8 cellular contexts compared by ENCODE assay signal in the genomic region with DNA sequence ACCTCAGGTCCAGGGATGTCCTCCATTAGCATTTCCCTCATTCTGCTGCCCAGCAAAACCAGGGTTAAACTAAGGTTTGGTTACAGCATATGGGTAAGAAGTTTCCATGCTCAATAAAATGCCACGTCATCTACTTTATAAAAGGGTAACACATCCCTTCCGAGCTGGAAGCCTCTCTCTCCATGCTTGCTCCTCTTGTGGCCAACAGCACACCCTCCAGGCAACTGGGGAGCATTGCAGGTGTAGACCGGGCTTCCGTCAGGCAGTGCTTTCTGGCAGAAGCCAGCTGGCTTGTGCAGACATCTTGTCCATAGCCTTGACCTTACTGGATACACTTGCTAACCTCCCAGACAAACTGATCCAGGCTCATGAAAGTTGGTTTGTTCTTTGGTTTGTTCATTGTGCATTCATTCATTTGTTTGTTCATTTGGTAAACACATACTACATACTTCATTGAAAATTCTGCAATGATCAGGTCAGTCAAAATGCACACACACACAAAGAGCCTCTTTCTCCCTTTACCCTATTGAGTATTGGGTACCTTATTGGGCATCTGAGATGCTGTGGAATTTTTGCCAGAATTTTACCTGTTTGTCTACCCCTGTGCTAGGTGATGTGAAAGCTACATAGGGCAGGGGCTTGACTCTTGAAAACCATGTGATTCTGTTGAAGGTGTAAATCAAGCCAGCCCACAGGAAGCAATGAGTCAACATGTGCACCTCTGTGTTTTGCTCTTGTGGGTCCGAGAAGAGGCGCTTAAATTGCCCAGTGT.
DNase-seq lines count a peak whose midpoint lies in the region; ATAC-seq and TF ChIP-seq lines count a peak whose summit lies in the region.

No MANE protein-coding gene starts in this region.

- no TSS peak for BruUV-seq in HCT116 (replicated peaks; lab: Mats Ljungman, UMichigan)

- no peak for TF ChIP-seq POLR2A in HCT116 (IDR thresholded peaks at IDR 0.05; ENCODE audit: borderline replicate concordance, extremely low read depth, insufficient read depth, insufficient read length)

- in situ Hi-C loops in astrocyte of the spinal cord (cut with HindIII; ENCODE audit: low sequenced_read_pairs): no loop called here

- H3K4me2 ChIP-seq in HCT116 (ENCODE audit: low read length): no peak overlapping the region

- DNase-seq in DMS153 (lab: John Stamatoyannopoulos, UW) (peak; percentile 52), HCT116 (ENCODE audit: low read depth, low spot score) (peak; percentile 65), NCI-H510A treated with DMSO at 0.1 percent for 48 hours (lab: John Stamatoyannopoulos, UW) (peak; percentile 87), astrocyte of the spinal cord (ENCODE audit: low read depth, low spot score) (peak; percentile 64), islet precursor cell (peak; percentile 89), thoracic aorta (ENCODE audit: low spot score) (no peak), NCI-H1048 (lab: John Stamatoyannopoulos, UW) (no peak), activated gamma-delta T cell (lab: John Stamatoyannopoulos, UW) (no peak)

- POLR2A ChIA-PET in HCT116 (lab: Charles Lee): no interaction called here

- H4K20me1 ChIP-seq in HCT116 (ENCODE audit: insufficient read depth): no peaks in the 10 kb centered on the region

- H3K4me3 ChIP-seq in HCT116 (replicated peaks in 1 of 2; ENCODE audit: low read depth in 1 of 2, low read length in 2 of 2) (no peak overlapping the region), astrocyte of the spinal cord (ENCODE audit: low read depth, low read length) (no peak overlapping the region), thoracic aorta (no peak overlapping the region)

- H3K79me2 ChIP-seq in HCT116 (ENCODE audit: insufficient read depth, low read length): no peaks in the 10 kb centered on the region

- H3K27ac ChIP-seq in HCT116 (ENCODE audit: low read depth, low read length) (no peak overlapping the region), thoracic aorta (no peak overlapping the region)

- TF ChIP-seq CTCF in HCT116 (IDR thresholded peaks at IDR 0.05 in 2 of 3, conservative IDR thresholded peaks at IDR 0.05 in 1 of 3; ENCODE audit: borderline replicate concordance in 1 of 3, insufficient read depth in 1 of 3, low read depth in 2 of 3, low read length in 2 of 3) (peak; percentile 89 to 94 (median 92)), astrocyte of the spinal cord (IDR thresholded peaks at IDR 0.05; ENCODE audit: low read depth, low read length) (peak; percentile 81), thoracic aorta (IDR thresholded peaks at IDR 0.05) (peak; percentile 12)

- peaks cover 0 to 3% of the 10 kb centered on the region in 2 experiments; a peak in 1 of 4 replicates for H3K4me1 ChIP-seq in HCT116 (ENCODE audit: control insufficient read depth in 1 of 2, insufficient read depth in 2 of 2, low read length in 2 of 2)
- no peaks in the 10 kb centered on the region for H3K4me1 ChIP-seq in thoracic aorta (ENCODE audit: control insufficient read depth in 1 of 2, low read depth in 2 of 2)

- CTCF ChIA-PET in HCT116 (lab: Charles Lee): interaction anchor here (0.8 to 3.9 kb wide), 15 partner anchors 10 to 561 kb away, joined by 3 to 76 read pairs (median 6); no protein-coding TSS in a partner anchor

- TF ChIP-seq RAD21 in HCT116 (IDR thresholded peaks at IDR 0.05; ENCODE audit: low read depth): peak; percentile 93

- H3K9ac ChIP-seq in HCT116 (ENCODE audit: low read length): no peak overlapping the region

- H2AFZ ChIP-seq in HCT116 (ENCODE audit: low read depth, low read length, poor library complexity, severe bottlenecking): peak overlapping the region; percentile 56

- H3K36me3 ChIP-seq in HCT116 (ENCODE audit: control insufficient read depth in 1 of 2, insufficient read depth in 2 of 2, low read length in 2 of 2) (no peaks in the 10 kb centered on the region), thoracic aorta (no peaks in the 10 kb centered on the region)

- RAD21 ChIA-PET in HCT116 (lab: Charles Lee; ENCODE audit: low non-redundant PET in 1 of 2, low total read pairs in 2 of 2, uncharacterized antibody in 2 of 2, unreplicated experiment in 2 of 2): interaction anchor here (0.5 to 1.4 kb wide), 3 partner anchors 138 to 413 kb away, joined by 3 to 9 read pairs (median 4); no protein-coding TSS in a partner anchor

- no peaks in the 10 kb centered on the region for H3K27me3 ChIP-seq in HCT116 (ENCODE audit: insufficient read depth, low read length)
- H3K27me3 ChIP-seq in thoracic aorta (replicated peaks; ENCODE audit: insufficient read depth): no peaks in the 10 kb centered on the region

- H3K9me3 ChIP-seq in HCT116 (ENCODE audit: control insufficient read depth in 1 of 2, insufficient read depth in 1 of 2, low read depth in 1 of 2, low read length in 2 of 2) (no peaks in the 10 kb centered on the region), thoracic aorta (no peaks in the 10 kb centered on the region)

- H3K9me2 ChIP-seq in HCT116 (ENCODE audit: insufficient read depth): no peaks in the 10 kb centered on the region

- ATAC-seq in HCT116: peak; percentile 100
- no peak for ATAC-seq in thoracic aorta (ENCODE audit: insufficient number of reproducible peaks, low FRiP score, low read depth)

- intact Hi-C loops in HCT116 (cut with micrococcal nuclease): loop anchor here (1.0 to 5.0 kb wide), 5 partner anchors 166 to 961 kb away; a partner anchor contains a TSS

TF ChIP-seq in HCT116, 20 proteins besides CTCF, POLR2A, EP300 and RAD21:
- TF ChIP-seq EZH2 (IDR thresholded peaks at IDR 0.05) (no peak), CEBPB (IDR thresholded peaks at IDR 0.05; ENCODE audit: low read depth) (no peak), TCF7L2 (IDR thresholded peaks at IDR 0.05; ENCODE audit: borderline replicate concordance, extremely low read depth, insufficient read depth, insufficient read length) (peak; percentile 17)

Comparison
In these comparisons a context has a peak if more than half of its experiments do, and no peak if none do; other contexts are left out.
1. DNase-seq: peak in DMS153 (single experiment), HCT116 (single experiment), NCI-H510A treated with DMSO at 0.1 percent for 48 hours (single experiment), astrocyte of the spinal cord (single experiment) and islet precursor cell (single experiment); none in thoracic aorta (single experiment), NCI-H1048 (single experiment) and activated gamma-delta T cell (single experiment).
2. CTCF ChIP-seq: peak in every context shown above with its lines; median percentile 92 in HCT116; 81 in astrocyte of the spinal cord; 12 in thoracic aorta.